16 cellular contexts compared by ENCODE assay signal in genomic region chr19:49749055-49749716, GRCh38. TPM values are rescaled to one million over a fixed set of nuclear protein-coding genes. Genes with fewer than 3 reads are reported as not detected.
A peak's percentile ranks its signal among the peaks of the same experiment; 100 is the strongest.
DNase-seq lines count a peak whose midpoint lies in the region; ATAC-seq, FAIRE-seq and TF ChIP-seq lines count a peak whose summit lies in the region.
"Had no signal": no experiment of that assay in that cellular context is flagged by ENCODE, and none has a peak within 500 bp of the region (broad histone marks: within the 10 kb centered on the region; RNA-seq: fewer than 3 reads in every experiment).

No MANE protein-coding gene starts in this region.

- no peak for TF ChIP-seq EP300 in K562 (IDR thresholded peaks at IDR 0.05; ENCODE audit: low read length)

- no peak overlapping the region for H3K4me2 ChIP-seq in K562 (ENCODE audit: insufficient read depth, low read length)
- H3K4me2 ChIP-seq: BLaER1 treated with 17β-estradiol and CSF1 and Interleukin-3, amounts not matched to agents 10 nM and 100 nM had no signal

- TF ChIP-seq POLR2A in K562 (conservative IDR thresholded peaks at IDR 0.05), result no peak
- no peak for TF ChIP-seq POLR2A in erythroblast (IDR thresholded peaks at IDR 0.05; ENCODE audit: low read length)

- POLR2A ChIA-PET in K562 (lab: Yijun Ruan, JAX), result interaction anchor here (1.3 kb wide), 1 partner anchor 12 kb away, joined by 3 read pairs; no protein-coding TSS in a partner anchor
- POLR2A ChIA-PET in activated CD4-positive, alpha-beta memory T cell treated with anti-CD3 and anti-CD28 coated beads for 36 hours (lab: Charles Lee), result no interaction called here

- peak; percentile 10 for DNase-seq in CD1c-positive myeloid dendritic cell (ENCODE audit: extremely low spot score)
- DNase-seq in HT-29 (ENCODE audit: low spot score), result peak; percentile 36
- DNase-seq in K562 (ENCODE audit: extremely low read depth in 1 of 4, low spot score in 3 of 4), result peak in 2 of 4 experiments; percentile 35 to 43
- peak; percentile 27 for DNase-seq in left kidney (ENCODE audit: low read depth, low spot score)
- DNase-seq in erythroblast (lab: John Stamatoyannopoulos, UW), result no peak
- DNase-seq in activated CD4-positive, alpha-beta memory T cell treated with anti-CD3 and anti-CD28 coated beads for 36 hours, result no peak
- no peak for DNase-seq in ascending aorta (ENCODE audit: low spot score in 2 of 2)
- no peak for DNase-seq in NCI-H1436 (lab: John Stamatoyannopoulos, UW)
- DNase-seq: activated B cell treated with CpG ODN at 0.5 μM for 24 hours; activated T-cell treated with anti-CD3 and anti-CD28 coated beads, Interleukin-2, amount 50 U/mL, for 72 hours; KBM-7; NCI-H1930; NK-92 treated with Interleukin-12 subunit alpha and Interleukin-12 subunit beta, amount 100 ng/mL, for 24 hours; right cardiac atrium had no signal

- no peaks in the 10 kb centered on the region for H3K36me3 ChIP-seq in K562 (ENCODE audit: control insufficient read depth, insufficient read depth, low read length)
- H3K36me3 ChIP-seq in ascending aorta, result no peaks in the 10 kb centered on the region
- H3K36me3 ChIP-seq: BLaER1 treated with 17β-estradiol and CSF1 and Interleukin-3, amounts not matched to agents 10 nM and 100 nM had no signal

- peaks cover 4% of the 10 kb centered on the region; the same call in 1 of the 3 replicates for H3K79me2 ChIP-seq in K562 (ENCODE audit: control insufficient read depth, insufficient read depth, low read length)

- H3K27me3 Mint-ChIP-seq in activated CD4-positive, alpha-beta memory T cell treated with anti-CD3 and anti-CD28 coated beads for 36 hours, result peaks cover 2% of the 10 kb centered on the region

- H3K27ac Mint-ChIP-seq in activated CD4-positive, alpha-beta memory T cell treated with anti-CD3 and anti-CD28 coated beads for 36 hours, result no peak overlapping the region
- H3K27ac Mint-ChIP-seq: activated B cell treated with CpG ODN at 0.5 μM for 24 hours had no signal

- H4K20me1 ChIP-seq in K562 (replicated peaks; ENCODE audit: control insufficient read depth, insufficient read depth, low read length), result no peaks in the 10 kb centered on the region
- H4K20me1 ChIP-seq: BLaER1 treated with 17β-estradiol and CSF1 and Interleukin-3, amounts not matched to agents 10 nM and 100 nM had no signal

- intact Hi-C loops in K562 (cut with micrococcal nuclease), result no loop called here
- intact Hi-C loops in activated CD4-positive, alpha-beta memory T cell treated with anti-CD3 and anti-CD28 coated beads for 36 hours (cut with micrococcal nuclease), result no loop called here
- intact Hi-C loops in ascending aorta (cut with DNase I), result no loop called here

- peak; percentile 90 for FAIRE-seq in K562 (lab: Jason Lieb, UNC)
- FAIRE-seq: astrocyte had no signal

- peaks cover 10% of the 10 kb centered on the region for H3K9me3 ChIP-seq in K562 (replicated peaks; ENCODE audit: control insufficient read depth, insufficient read depth, low read depth, low read length)
- no peaks in the 10 kb centered on the region for H3K9me3 ChIP-seq in ascending aorta

- H3K9me3 Mint-ChIP-seq in activated CD4-positive, alpha-beta memory T cell treated with anti-CD3 and anti-CD28 coated beads for 36 hours, result no peaks in the 10 kb centered on the region
- H3K9me3 Mint-ChIP-seq: activated T-cell treated with anti-CD3 and anti-CD28 coated beads, Interleukin-2, amount 50 U/mL, for 72 hours had no signal

- 0 out of 3 replicates have a peak, but pooled peaks have one; percentile 31 for ATAC-seq in K562
- ATAC-seq: activated T-cell treated with anti-CD3 and anti-CD28 coated beads, Interleukin-2, amount 50 U/mL, for 72 hours had no signal

- H3K4me1 Mint-ChIP-seq in activated CD4-positive, alpha-beta memory T cell treated with anti-CD3 and anti-CD28 coated beads for 36 hours (ENCODE audit: low read depth), result no peaks in the 10 kb centered on the region
- H3K4me1 Mint-ChIP-seq: activated B cell treated with CpG ODN at 0.5 μM for 24 hours had no signal

- H3K4me3 ChIP-seq in K562 (no peak overlapping the region), ascending aorta (no peak overlapping the region)
- H3K4me3 ChIP-seq: BLaER1 treated with 17β-estradiol and CSF1 and Interleukin-3, amounts not matched to agents 10 nM and 100 nM had no signal

- no peak overlapping the region for H3K9ac ChIP-seq in K562 (ENCODE audit: insufficient read depth in 1 of 2, low read depth in 2 of 2, low read length in 2 of 2)
- H3K9ac ChIP-seq: BLaER1 treated with 17β-estradiol and CSF1 and Interleukin-3, amounts not matched to agents 10 nM and 100 nM had no signal

- no peak overlapping the region for H3K4me3 Mint-ChIP-seq in activated CD4-positive, alpha-beta memory T cell treated with anti-CD3 and anti-CD28 coated beads for 36 hours
- H3K4me3 Mint-ChIP-seq: activated B cell treated with CpG ODN at 0.5 μM for 24 hours; activated T-cell treated with anti-CD3 and anti-CD28 coated beads, Interleukin-2, amount 50 U/mL, for 72 hours had no signal

- H2AFZ ChIP-seq in K562 (ENCODE audit: low read depth, low read length), result peak overlapping the region; percentile 84

- 46% methylated on average over 6 of the region's 6 CpGs for WGBS in K562 (ENCODE audit: insufficient coverage, low coverage, missing lambda C conversion rate)

- no peaks in the 10 kb centered on the region for H3K9me1 ChIP-seq in K562 (ENCODE audit: control insufficient read depth, insufficient read depth, low read length)

- peaks cover 11 to 26% of the 10 kb centered on the region in 2 experiments for H3K4me1 ChIP-seq in K562 (replicated peaks in 1 of 2; ENCODE audit: control insufficient read depth in 2 of 2, insufficient read depth in 2 of 2, low read length in 2 of 2)
- no peaks in the 10 kb centered on the region for H3K4me1 ChIP-seq in ascending aorta
- H3K4me1 ChIP-seq: BLaER1 treated with 17β-estradiol and CSF1 and Interleukin-3, amounts not matched to agents 10 nM and 100 nM had no signal

- in situ Hi-C loops in K562 (cut with MboI), result no loop called here

- no peak for TF ChIP-seq RAD21 in K562 (CRISPR knock-in tag; conservative IDR thresholded peaks at IDR 0.05 in 1 of 2, IDR thresholded peaks at IDR 0.05 in 1 of 2)

- no TSS peak for BruUV-seq in K562 (replicated peaks; lab: Mats Ljungman, UMichigan)

- CTCF ChIA-PET in K562 (lab: Yijun Ruan, JAX; ENCODE audit: low intra/inter-chr PET ratio), result no interaction called here
- CTCF ChIA-PET in activated CD4-positive, alpha-beta memory T cell treated with anti-CD3 and anti-CD28 coated beads for 36 hours (lab: Charles Lee), result no interaction called here

- H3K27ac ChIP-seq in K562 (ENCODE audit: extremely low read depth, low read depth, low read length) (peak overlapping the region; percentile 29; the same call in 1 of the 3 replicates), ascending aorta (no peak overlapping the region)
- H3K27ac ChIP-seq: BLaER1 treated with 17β-estradiol and CSF1 and Interleukin-3, amounts not matched to agents 10 nM and 100 nM had no signal

- no peaks in the 10 kb centered on the region for H3K36me3 Mint-ChIP-seq in activated CD4-positive, alpha-beta memory T cell treated with anti-CD3 and anti-CD28 coated beads for 36 hours

- H3K27me3 ChIP-seq in K562 (ENCODE audit: control insufficient read depth in 2 of 2, insufficient read depth in 2 of 2, low read length in 2 of 2), result no peaks in the 10 kb centered on the region
- no peaks in the 10 kb centered on the region for H3K27me3 ChIP-seq in ascending aorta
- H3K27me3 ChIP-seq: BLaER1 treated with 17β-estradiol and CSF1 and Interleukin-3, amounts not matched to agents 10 nM and 100 nM had no signal

- no peak for TF ChIP-seq CTCF in K562 (IDR thresholded peaks at IDR 0.05 in 2 of 3, conservative IDR thresholded peaks at IDR 0.05 in 1 of 3; ENCODE audit: insufficient read depth in 2 of 3, low read depth in 1 of 3, low read length in 3 of 3)
- TF ChIP-seq CTCF in ascending aorta (IDR thresholded peaks at IDR 0.05), result no peak

RNA-seq across cellular contexts. Expression of gene TSKS, which starts 13.9 kb away (rescaled TPM):
- not detected in 2 replicates for total RNA-seq in HT-29 (2014; rRNA removed; shearing (Covaris generic))
- 3.2 and 5.6 TPM in 2 replicates for total RNA-seq in K562 (2011; cell fraction: chromatin; rRNA removed; ENCODE audit: low replicate concordance)
- 4.0 and 5.0 TPM in 2 replicates for total RNA-seq in K562 (2011; cell fraction: nucleolus; rRNA removed)
- total RNA-seq in K562 (2011; cell fraction: nucleoplasm; rRNA removed), result 2.4 TPM in 2 replicates
- 3.3 and 4.5 TPM in 2 replicates for total RNA-seq in K562 (2014; rRNA removed)
- 0.64 and 0.80 TPM in 2 replicates for total RNA-seq in K562 (2014; rRNA removed; fragmentation: Illumina TruSeq; extraction: Trizol)
- 1.2 and 1.3 TPM in 2 replicates for total RNA-seq in K562 (2015; rRNA removed; fragmentation: Illumina TruSeq; extraction: Trizol)
- 2.3 and 2.4 TPM in 2 replicates for total RNA-seq in K562 (2021)
- polyA plus RNA-seq in K562 (2011; rRNA removed), result 0.75 and 1.4 TPM in 2 replicates
- polyA plus RNA-seq in K562 (2011; cell fraction: cytosol; rRNA removed), result 1.0 and 1.6 TPM in 2 replicates
- polyA plus RNA-seq in K562 (2011; cell fraction: nucleus; rRNA removed), result 2.7 and 3.3 TPM in 2 replicates
- polyA plus RNA-seq in K562 (2012), result 2.9 and 4.5 TPM in 2 replicates
- polyA plus RNA-seq in K562 (2014; fragmentation: Illumina TruSeq; extraction: Trizol), result 0.70 and 1.2 TPM in 2 replicates
- under 1 TPM; 0.14 to 0.35 TPM for polyA plus RNA-seq in K562 (2014; fragmentation: Nextera tagmentation; extraction: Ambion mirVana)
- 1.9 and 2.2 TPM in 2 replicates for polyA plus RNA-seq in K562 (2014; rRNA removed)
- 0.42 and 0.49 TPM in 2 replicates for polyA minus RNA-seq in K562 (2011; rRNA and poly(A)+ RNA removed)
- polyA minus RNA-seq in K562 (2011; cell fraction: cytosol; rRNA and poly(A)+ RNA removed), result 0.86 and 1.0 TPM in 2 replicates
- polyA minus RNA-seq in K562 (2011; cell fraction: nucleus; rRNA and poly(A)+ RNA removed), result 1.4 and 2.2 TPM in 2 replicates
- total RNA-seq in activated CD4-positive, alpha-beta memory T cell treated with anti-CD3 and anti-CD28 coated beads for 36 hours, result under 1 TPM; 0.40 to 0.63 TPM
- not detected for total RNA-seq in ascending aorta
- total RNA-seq: astrocyte had no signal

RNA-seq across cellular contexts. Expression of gene AP2A1, which starts 17.6 kb away (rescaled TPM):
- total RNA-seq in HT-29 (2014; rRNA removed; shearing (Covaris generic)), result 122 and 131 TPM in 2 replicates
- total RNA-seq in K562 (2011; cell fraction: chromatin; rRNA removed; ENCODE audit: low replicate concordance), result 142 and 352 TPM in 2 replicates
- 179 and 183 TPM in 2 replicates for total RNA-seq in K562 (2011; cell fraction: nucleolus; rRNA removed)
- total RNA-seq in K562 (2011; cell fraction: nucleoplasm; rRNA removed), result 173 and 215 TPM in 2 replicates
- total RNA-seq in K562 (2014; rRNA removed) (77.6 and 109 TPM in 2 replicates), K562 (2014; rRNA removed; fragmentation: Illumina TruSeq; extraction: Trizol) (21.5 and 23.4 TPM in 2 replicates), K562 (2015; rRNA removed; fragmentation: Illumina TruSeq; extraction: Trizol) (29.1 and 31.8 TPM in 2 replicates), K562 (2021) (138 and 150 TPM in 2 replicates), ascending aorta (249 TPM)
- polyA plus RNA-seq in K562 (2011; rRNA removed) (31.9 and 75.2 TPM in 2 replicates), K562 (2014; fragmentation: Illumina TruSeq; extraction: Trizol) (47.0 and 81.3 TPM in 2 replicates), K562 (2014; fragmentation: Nextera tagmentation; extraction: Ambion mirVana) (1 to 10 TPM in 1 of 2 experiments, under 1 TPM in 1; 0.55 to 1.5 TPM), K562 (2014; rRNA removed) (89.6 and 91.9 TPM in 2 replicates)
- polyA plus RNA-seq in K562 (2011; cell fraction: cytosol; rRNA removed), result 57.0 and 118 TPM in 2 replicates
- polyA plus RNA-seq in K562 (2011; cell fraction: nucleus; rRNA removed), result 98.4 and 141 TPM in 2 replicates
- 97.7 and 117 TPM in 2 replicates for polyA plus RNA-seq in K562 (2012)
- 65.8 and 75.2 TPM in 2 replicates for polyA minus RNA-seq in K562 (2011; rRNA and poly(A)+ RNA removed)
- polyA minus RNA-seq in K562 (2011; cell fraction: cytosol; rRNA and poly(A)+ RNA removed), result 102 and 161 TPM in 2 replicates
- 54.4 and 66.2 TPM in 2 replicates for polyA minus RNA-seq in K562 (2011; cell fraction: nucleus; rRNA and poly(A)+ RNA removed)
- 10 to 100 TPM; 86.0 to 88.4 TPM for total RNA-seq in activated CD4-positive, alpha-beta memory T cell treated with anti-CD3 and anti-CD28 coated beads for 36 hours

RNA-seq across cellular contexts. Expression of gene CPT1C, which starts 58.3 kb away (rescaled TPM):
- total RNA-seq in HT-29 (2014; rRNA removed; shearing (Covaris generic)), result 0.47 and 1.4 TPM in 2 replicates
- total RNA-seq in K562 (2011; cell fraction: chromatin; rRNA removed; ENCODE audit: low replicate concordance), result 2.6 and 5.2 TPM in 2 replicates
- 3.6 and 3.7 TPM in 2 replicates for total RNA-seq in K562 (2011; cell fraction: nucleolus; rRNA removed)
- total RNA-seq in K562 (2011; cell fraction: nucleoplasm; rRNA removed), result 1.8 and 3.9 TPM in 2 replicates
- total RNA-seq in K562 (2014; rRNA removed) (2.5 and 2.7 TPM in 2 replicates), K562 (2014; rRNA removed; fragmentation: Illumina TruSeq; extraction: Trizol) (1.9 and 3.0 TPM in 2 replicates), K562 (2015; rRNA removed; fragmentation: Illumina TruSeq; extraction: Trizol) (2.1 and 2.8 TPM in 2 replicates), K562 (2021) (3.1 and 4.4 TPM in 2 replicates), ascending aorta (12.3 TPM)
- polyA plus RNA-seq in K562 (2011; rRNA removed) (1.9 and 3.6 TPM in 2 replicates), K562 (2014; fragmentation: Illumina TruSeq; extraction: Trizol) (4.8 and 5.1 TPM in 2 replicates), K562 (2014; fragmentation: Nextera tagmentation; extraction: Ambion mirVana) (10 to 100 TPM; 11.5 to 12.3 TPM), K562 (2014; rRNA removed) (2.1 and 4.0 TPM in 2 replicates)
- polyA plus RNA-seq in K562 (2011; cell fraction: cytosol; rRNA removed), result 4.7 and 7.4 TPM in 2 replicates
- 3.6 and 4.2 TPM in 2 replicates for polyA plus RNA-seq in K562 (2011; cell fraction: nucleus; rRNA removed)
- polyA plus RNA-seq in K562 (2012), result 5.1 and 6.1 TPM in 2 replicates
- polyA minus RNA-seq in K562 (2011; rRNA and poly(A)+ RNA removed), result 0.53 and 0.96 TPM in 2 replicates
- not detected in 2 replicates for polyA minus RNA-seq in K562 (2011; cell fraction: cytosol; rRNA and poly(A)+ RNA removed)
- polyA minus RNA-seq in K562 (2011; cell fraction: nucleus; rRNA and poly(A)+ RNA removed), result 0.27 and 2.1 TPM in 2 replicates
- 1 to 10 TPM; 1.4 to 1.6 TPM for total RNA-seq in activated CD4-positive, alpha-beta memory T cell treated with anti-CD3 and anti-CD28 coated beads for 36 hours

RNA-seq across cellular contexts. Expression of gene ADM5, which starts 59.8 kb away (rescaled TPM):
- 9.2 and 10.0 TPM in 2 replicates for total RNA-seq in HT-29 (2014; rRNA removed; shearing (Covaris generic))
- total RNA-seq in K562 (2011; cell fraction: chromatin; rRNA removed; ENCODE audit: low replicate concordance), result 13.0 and 50.8 TPM in 2 replicates
- 29.6 and 33.4 TPM in 2 replicates for total RNA-seq in K562 (2011; cell fraction: nucleolus; rRNA removed)
- total RNA-seq in K562 (2011; cell fraction: nucleoplasm; rRNA removed), result 21.0 and 23.9 TPM in 2 replicates
- total RNA-seq in K562 (2014; rRNA removed) (2.4 and 2.7 TPM in 2 replicates), K562 (2014; rRNA removed; fragmentation: Illumina TruSeq; extraction: Trizol) (0.32 and 0.47 TPM in 2 replicates), K562 (2015; rRNA removed; fragmentation: Illumina TruSeq; extraction: Trizol) (1.9 and 2.4 TPM in 2 replicates), K562 (2021) (5.4 and 7.0 TPM in 2 replicates), ascending aorta (9.8 TPM)
- polyA plus RNA-seq in K562 (2011; rRNA removed) (1.3 and 2.2 TPM in 2 replicates), K562 (2014; fragmentation: Illumina TruSeq; extraction: Trizol) (2.1 and 2.7 TPM in 2 replicates), K562 (2014; fragmentation: Nextera tagmentation; extraction: Ambion mirVana) (under 1 TPM in 1 of 2 experiments, not detected in 1; 0.13 TPM), K562 (2014; rRNA removed) (5.7 and 8.4 TPM in 2 replicates)
- polyA plus RNA-seq in K562 (2011; cell fraction: cytosol; rRNA removed), result 1.8 and 4.7 TPM in 2 replicates
- polyA plus RNA-seq in K562 (2011; cell fraction: nucleus; rRNA removed), result 24.4 and 55.5 TPM in 2 replicates
- 3.6 and 4.4 TPM in 2 replicates for polyA plus RNA-seq in K562 (2012)
- 0.15 and 0.60 TPM in 2 replicates for polyA minus RNA-seq in K562 (2011; rRNA and poly(A)+ RNA removed)
- 1.0 and 1.3 TPM in 2 replicates for polyA minus RNA-seq in K562 (2011; cell fraction: cytosol; rRNA and poly(A)+ RNA removed)
- 6.1 and 6.9 TPM in 2 replicates for polyA minus RNA-seq in K562 (2011; cell fraction: nucleus; rRNA and poly(A)+ RNA removed)
- 1 to 10 TPM; 2.9 to 3.0 TPM for total RNA-seq in activated CD4-positive, alpha-beta memory T cell treated with anti-CD3 and anti-CD28 coated beads for 36 hours

Comparison
In these comparisons a context has a peak if more than half of its experiments do, and no peak if none do; other contexts are left out.
1. DNase-seq: peak in CD1c-positive myeloid dendritic cell (single experiment), HT-29 (single experiment) and left kidney (single experiment); none in erythroblast (0 of 2), activated CD4-positive, alpha-beta memory T cell treated with anti-CD3 and anti-CD28 coated beads for 36 hours (single experiment), ascending aorta (0 of 2) and NCI-H1436 (single experiment).